Comparison of ENCODE assay signal across 1 cellular context in the genomic region with DNA sequence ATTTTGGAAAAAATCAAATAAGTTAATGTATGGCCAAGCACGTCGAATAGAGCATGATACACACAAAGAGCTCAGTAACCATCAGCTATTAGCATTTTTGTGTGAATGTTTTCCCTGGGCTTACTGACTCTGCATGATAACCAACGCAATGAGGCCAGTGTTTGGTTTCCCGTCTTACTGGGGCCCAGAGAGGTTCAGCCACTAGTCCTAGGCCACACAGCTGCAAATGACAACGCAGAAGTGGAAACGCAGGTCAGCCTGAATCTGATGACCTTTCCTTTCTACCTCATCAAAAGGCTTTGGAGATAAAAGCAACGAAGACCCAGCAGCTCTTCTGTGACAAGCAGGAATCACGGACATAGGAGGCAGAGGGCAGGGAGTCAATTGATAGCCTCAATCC.
TF ChIP-seq lines count a peak whose summit lies in the region.

No MANE protein-coding gene starts in this region.

TF ChIP-seq in K562, 482 proteins besides CTCF, POLR2A, EP300 and RAD21 (continued from another document):
- TF ChIP-seq RCOR1 (IDR thresholded peaks at IDR 0.05; ENCODE audit: borderline replicate concordance in 1 of 2, low read depth in 2 of 2, low read length in 2 of 2) (0 out of 4 replicates have a peak, but pooled peaks of 1 of the 2 experiments have one; percentile 7), HDGF (IDR thresholded peaks at IDR 0.05) (no peak), BCOR (IDR thresholded peaks at IDR 0.05) (peak; percentile 64; the same call in 1 of the 2 replicates), SAFB (IDR thresholded peaks at IDR 0.05; ENCODE audit: borderline replicate concordance, low read depth, low read length) (no peak), KDM1A (IDR thresholded peaks at IDR 0.05) (peak; percentile 22 to 39; a peak in 1 of 4 replicates), RBM25 (IDR thresholded peaks at IDR 0.05; ENCODE audit: low read depth, low read length, severe bottlenecking) (peak; percentile 77)
TF ChIP-seq in K562: peak in this region for 5.
